ENCODE assay signal across 10 cellular contexts in the genomic region with DNA sequence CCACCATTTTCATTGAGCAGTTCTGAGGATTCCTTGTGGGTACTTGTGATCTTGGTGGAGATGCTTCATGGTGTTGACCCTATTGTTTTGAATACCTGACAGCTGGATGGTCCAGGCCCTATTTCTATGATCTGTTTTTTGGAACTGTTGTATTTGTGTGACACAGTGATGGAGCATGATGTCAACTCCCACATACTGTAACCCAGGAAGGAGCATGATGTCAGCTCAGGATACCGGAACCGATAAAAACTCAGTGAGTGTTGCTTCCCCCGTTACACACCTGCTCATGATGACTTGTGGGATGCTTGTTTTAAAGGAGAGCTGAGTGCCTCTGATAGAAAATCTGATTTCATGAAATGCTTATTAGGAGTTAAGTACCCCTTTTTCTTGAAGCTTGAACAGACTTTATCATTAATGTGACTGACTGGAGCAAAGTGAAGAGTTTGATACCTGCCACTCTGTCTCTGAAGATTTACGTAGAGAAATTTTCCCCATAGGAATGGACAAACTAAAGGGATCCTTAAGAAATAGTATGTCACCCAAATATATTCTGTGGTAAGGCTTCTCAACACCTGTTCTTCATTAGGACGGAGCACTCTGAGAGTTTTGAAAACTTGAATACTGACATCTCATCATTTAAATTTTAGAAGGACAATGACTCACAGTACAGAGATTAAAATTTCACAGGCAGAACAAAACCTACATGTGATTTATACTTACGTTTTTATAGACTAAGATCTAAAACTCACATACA. TPM values are rescaled to one million over a fixed set of nuclear protein-coding genes. Genes with fewer than 3 reads are reported as not detected.
A peak's percentile ranks its signal among the peaks of the same experiment; 100 is the strongest.
DNase-seq lines count a peak whose midpoint lies in the region; ATAC-seq and TF ChIP-seq lines count a peak whose summit lies in the region.
"Had no signal": no experiment of that assay in that cellular context is flagged by ENCODE, and none has a peak within 500 bp of the region (broad histone marks: within the 10 kb centered on the region; RNA-seq: fewer than 3 reads in every experiment).

No MANE protein-coding gene starts in this region.

- peak overlapping the region; percentile 86 for H3K9ac ChIP-seq in mucosa of stomach (ENCODE audit: low read length)
- H3K9ac ChIP-seq: BLaER1 had no signal

- TF ChIP-seq CTCF in heart left ventricle (IDR thresholded peaks at IDR 0.05) (no peak), breast epithelium (IDR thresholded peaks at IDR 0.05) (no peak), upper lobe of right lung (IDR thresholded peaks at IDR 0.05) (no peak)

- H3K9me3 ChIP-seq in heart left ventricle = no peaks in the 10 kb centered on the region
- H3K9me3 ChIP-seq in breast epithelium = no peaks in the 10 kb centered on the region
- no peaks in the 10 kb centered on the region for H3K9me3 ChIP-seq in mucosa of stomach (ENCODE audit: control insufficient read depth, low read length)
- no peaks in the 10 kb centered on the region for H3K9me3 ChIP-seq in upper lobe of right lung
- H3K9me3 ChIP-seq: BLaER1 had no signal

- TF ChIP-seq POLR2A in heart left ventricle (IDR thresholded peaks at IDR 0.05) (no peak), breast epithelium (IDR thresholded peaks at IDR 0.05) (no peak)

- 59 to 64% (median 62%) methylated on average over 6 of the region's 6 CpGs for WGBS in heart left ventricle, 4 donors

- intact Hi-C loops in heart left ventricle (cut with DNase I) (loop anchor here in 2 of 10 donors (2.0 to 5.0 kb wide), 2 partner anchors 13 to 34 kb away; no protein-coding TSS in a partner anchor), cardiac septum (cut with DNase I) (loop anchor here (2.0 kb wide), 1 partner anchor 15 kb away; no protein-coding TSS in a partner anchor), breast epithelium (cut with DNase I; ENCODE audit: low total_unique reads) (no loop called here), upper lobe of right lung (cut with DNase I) (no loop called here)

- H3K27ac ChIP-seq in heart left ventricle (peak overlapping the region; percentile 93 to 99 (median 98)), breast epithelium (peak overlapping the region; percentile 97 to 99), upper lobe of right lung (peak overlapping the region; percentile 88)
- H3K27ac ChIP-seq: BLaER1 had no signal

- no peaks in the 10 kb centered on the region for H3K27me3 ChIP-seq in heart left ventricle
- H3K27me3 ChIP-seq in breast epithelium = no peaks in the 10 kb centered on the region
- no peaks in the 10 kb centered on the region for H3K27me3 ChIP-seq in mucosa of stomach (ENCODE audit: control insufficient read depth, insufficient read depth, low read length)
- H3K27me3 ChIP-seq in upper lobe of right lung = no peaks in the 10 kb centered on the region
- H3K27me3 ChIP-seq: BLaER1 had no signal

- H3K4me3 ChIP-seq in heart left ventricle (peak overlapping the region in 8 of 12 donors; percentile 12 to 53 (median 40)), breast epithelium (peak overlapping the region in 2 of 3 donors; percentile 39 to 53), mucosa of stomach (ENCODE audit: low read length) (no peak overlapping the region), upper lobe of right lung (peak overlapping the region; percentile 14)
- H3K4me3 ChIP-seq: BLaER1 had no signal

- H3K4me1 ChIP-seq in heart left ventricle (peaks cover 13 to 97% (median 89%) of the 10 kb centered on the region in 12 donors), breast epithelium (peaks cover 7 to 38% of the 10 kb centered on the region in 2 donors), mucosa of stomach (ENCODE audit: control insufficient read depth, insufficient read depth, low read length) (peaks cover 65% of the 10 kb centered on the region), upper lobe of right lung (peaks cover 70% of the 10 kb centered on the region)
- H3K4me1 ChIP-seq: BLaER1 had no signal

- peaks cover 0 to 61% (median 46%) of the 10 kb centered on the region in 9 donors for H3K36me3 ChIP-seq in heart left ventricle
- H3K36me3 ChIP-seq in breast epithelium = no peaks in the 10 kb centered on the region
- H3K36me3 ChIP-seq in mucosa of stomach (ENCODE audit: control insufficient read depth, insufficient read depth, low read length) = peaks cover 6% of the 10 kb centered on the region
- H3K36me3 ChIP-seq in upper lobe of right lung = peaks cover 42% of the 10 kb centered on the region
- H3K36me3 ChIP-seq: BLaER1 had no signal

- no peak for DNase-seq in heart left ventricle
- no peak for DNase-seq in cardiac septum (ENCODE audit: low spot score)
- DNase-seq in breast epithelium (ENCODE audit: low spot score in 2 of 2) = no peak
- DNase-seq in upper lobe of right lung = no peak
- no peak for DNase-seq in NOMO-1 (lab: John Stamatoyannopoulos, UW; ENCODE audit: unreplicated experiment in 2 of 2)
- no peak for DNase-seq in SKM-1 (lab: John Stamatoyannopoulos, UW; ENCODE audit: unreplicated experiment)
- no peak for DNase-seq in NCI-H2029 (lab: John Stamatoyannopoulos, UW)
- DNase-seq: NCI-H526 treated with DMSO at 0.1 percent for 48 hours had no signal

- peak in 1 of 4 donors; percentile 3 for ATAC-seq in heart left ventricle
- no peak for ATAC-seq in upper lobe of right lung

RNA-seq across cellular contexts. Expression of a gene that starts 45.3 kb away (rescaled TPM):
- total RNA-seq in heart left ventricle = 100 to 1,000 TPM in 7 of 9 donors, 10 to 100 TPM in 2; 97.5 to 189 (median 128) TPM
- polyA plus RNA-seq in heart left ventricle = 10 to 100 TPM; 15.5 to 88.1 TPM
- 119 TPM for total RNA-seq in cardiac septum
- total RNA-seq in breast epithelium = 100 to 1,000 TPM; 126 to 238 (median 138) TPM
- 118 TPM for total RNA-seq in upper lobe of right lung
